In the genomic region with DNA sequence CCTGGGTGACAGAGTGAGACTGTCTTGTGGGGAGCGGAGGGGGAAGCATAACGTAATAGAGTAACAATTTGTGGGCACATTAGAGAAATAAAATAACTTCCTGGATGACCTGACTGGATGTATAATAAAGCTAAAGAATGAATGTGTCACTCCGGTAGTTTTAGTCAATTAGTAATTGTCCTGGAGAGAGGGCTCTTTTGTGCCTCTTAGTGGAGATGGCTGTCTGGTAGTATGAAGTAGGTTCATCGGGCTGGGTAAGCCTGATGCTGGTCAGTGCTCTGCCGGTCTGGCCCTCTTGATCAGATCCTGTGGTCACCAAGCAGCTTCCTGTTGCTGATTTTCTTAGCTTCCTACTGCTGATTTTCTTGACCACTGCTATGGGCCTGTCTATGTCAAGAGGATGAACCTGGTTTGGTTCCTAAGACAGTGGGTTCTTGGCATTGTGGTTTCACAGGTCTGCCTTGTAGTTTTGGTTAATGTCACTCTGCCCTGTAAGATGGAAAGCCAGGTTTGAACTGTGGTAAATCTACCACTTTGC, we compare ENCODE assay signal across 10 cellular contexts. TPM values are rescaled to one million over a fixed set of nuclear protein-coding genes. Genes with fewer than 3 reads are reported as not detected.
DNase-seq lines count a peak whose midpoint lies in the region; ATAC-seq and FAIRE-seq lines count a peak whose summit lies in the region.
"Had no signal": no experiment of that assay in that cellular context is flagged by ENCODE, and none has a peak within 500 bp of the region (broad histone marks: within the 10 kb centered on the region; RNA-seq: fewer than 3 reads in every experiment).

No MANE protein-coding gene starts in this region.

- peak; percentile 67 for ATAC-seq in activated naive CD8-positive, alpha-beta T cell treated with anti-CD3 and anti-CD28 coated beads, Interleukin-2, amount 10 ng/mL, durations not matched to agents 7 days and 5 days (ENCODE audit: low read depth)
- peak; percentile 48 for ATAC-seq in HG03196 (IDR thresholded peaks at IDR 0.05; ENCODE audit: unreplicated experiment)

- H3K36me3 Mint-ChIP-seq in activated naive CD8-positive, alpha-beta T cell treated with anti-CD3 and anti-CD28 coated beads, Interleukin-2, amount 10 ng/mL, durations not matched to agents 7 days and 5 days: peaks cover 31% of the 10 kb centered on the region
- peaks cover 19% of the 10 kb centered on the region for H3K36me3 Mint-ChIP-seq in activated naive CD8-positive, alpha-beta T cell treated with anti-CD3 and anti-CD28 coated beads for 36 hours
- H3K36me3 Mint-ChIP-seq in activated T-helper 1 cell treated with anti-CD3 and anti-CD28 coated beads, Interleukin-12 subunit alpha, Interleukin-12 subunit beta, Interleukin-2, Interleukin-4 antibody, amounts not matched to agents 30 ng/mL and 10 ng/mL and 1 ng/mL, durations not matched to agents 14 hours and 24 hours and 36 hours (ENCODE audit: low read depth): peaks cover 17% of the 10 kb centered on the region

- H3K4me3 Mint-ChIP-seq in activated naive CD8-positive, alpha-beta T cell treated with anti-CD3 and anti-CD28 coated beads, Interleukin-2, amount 10 ng/mL, durations not matched to agents 7 days and 5 days: no peak overlapping the region
- no peak overlapping the region for H3K4me3 Mint-ChIP-seq in activated naive CD8-positive, alpha-beta T cell treated with anti-CD3 and anti-CD28 coated beads for 36 hours
- H3K4me3 Mint-ChIP-seq in activated T-helper 1 cell treated with anti-CD3 and anti-CD28 coated beads, Interleukin-12 subunit alpha, Interleukin-12 subunit beta, Interleukin-2, Interleukin-4 antibody, amounts not matched to agents 30 ng/mL and 10 ng/mL and 1 ng/mL, durations not matched to agents 14 hours and 24 hours and 36 hours: no peak overlapping the region
- H3K4me3 Mint-ChIP-seq: dendritic cell treated with granulocyte-macrophage colony-stimulating factor and Interleukin-4, amounts not matched to agents 40 ng/mL and 50 ng/mL, for 4 days had no signal

- no peak for DNase-seq in activated naive CD8-positive, alpha-beta T cell treated with anti-CD3 and anti-CD28 coated beads, Interleukin-2, amount 10 ng/mL, durations not matched to agents 7 days and 5 days
- DNase-seq in activated naive CD8-positive, alpha-beta T cell treated with anti-CD3 and anti-CD28 coated beads for 36 hours: no peak
- DNase-seq in dermis blood vessel endothelial cell: peak; percentile 67
- no peak for DNase-seq in ACHN
- no peak for DNase-seq in effector CD4-positive, alpha-beta T cell
- no peak for DNase-seq in activated T-helper 1 cell treated with anti-CD3 and anti-CD28 coated beads, Interleukin-12 subunit alpha, Interleukin-12 subunit beta, Interleukin-2, Interleukin-4 antibody, amounts not matched to agents 30 ng/mL and 10 ng/mL and 1 ng/mL, durations not matched to agents 14 hours and 24 hours and 36 hours (ENCODE audit: low spot score)
- DNase-seq in HTR-8/SVneo (ENCODE audit: insufficient read length, low spot score): no peak
- DNase-seq: occipital lobe had no signal

- POLR2A ChIA-PET in activated naive CD8-positive, alpha-beta T cell treated with anti-CD3 and anti-CD28 coated beads, Interleukin-2, amount 10 ng/mL, durations not matched to agents 7 days and 5 days (lab: Charles Lee): interaction anchor here (0.7 kb wide), 1 partner anchor 572 kb away, joined by 6 read pairs; no protein-coding TSS in a partner anchor

- H3K27ac Mint-ChIP-seq in activated naive CD8-positive, alpha-beta T cell treated with anti-CD3 and anti-CD28 coated beads, Interleukin-2, amount 10 ng/mL, durations not matched to agents 7 days and 5 days: peak overlapping the region; percentile 36
- H3K27ac Mint-ChIP-seq in activated naive CD8-positive, alpha-beta T cell treated with anti-CD3 and anti-CD28 coated beads for 36 hours: no peak overlapping the region
- H3K27ac Mint-ChIP-seq in activated T-helper 1 cell treated with anti-CD3 and anti-CD28 coated beads, Interleukin-12 subunit alpha, Interleukin-12 subunit beta, Interleukin-2, Interleukin-4 antibody, amounts not matched to agents 30 ng/mL and 10 ng/mL and 1 ng/mL, durations not matched to agents 14 hours and 24 hours and 36 hours: no peak overlapping the region
- H3K27ac Mint-ChIP-seq: dendritic cell treated with granulocyte-macrophage colony-stimulating factor and Interleukin-4, amounts not matched to agents 40 ng/mL and 50 ng/mL, for 4 days had no signal

- peaks cover 25% of the 10 kb centered on the region for H3K4me1 Mint-ChIP-seq in activated naive CD8-positive, alpha-beta T cell treated with anti-CD3 and anti-CD28 coated beads, Interleukin-2, amount 10 ng/mL, durations not matched to agents 7 days and 5 days
- H3K4me1 Mint-ChIP-seq in activated naive CD8-positive, alpha-beta T cell treated with anti-CD3 and anti-CD28 coated beads for 36 hours: peaks cover 17% of the 10 kb centered on the region
- H3K4me1 Mint-ChIP-seq in activated T-helper 1 cell treated with anti-CD3 and anti-CD28 coated beads, Interleukin-12 subunit alpha, Interleukin-12 subunit beta, Interleukin-2, Interleukin-4 antibody, amounts not matched to agents 30 ng/mL and 10 ng/mL and 1 ng/mL, durations not matched to agents 14 hours and 24 hours and 36 hours (ENCODE audit: low read depth): peaks cover 28% of the 10 kb centered on the region

- no peak for FAIRE-seq in HTR-8/SVneo (lab: Jason Lieb, UNC)

- in situ Hi-C loops in ACHN (cut with HindIII; ENCODE audit: low pct_ligation_motif_present, low pct_unique_long_range_greater_than_20kb, low sequenced_read_pairs): no loop called here

- H3K9me3 Mint-ChIP-seq in activated naive CD8-positive, alpha-beta T cell treated with anti-CD3 and anti-CD28 coated beads, Interleukin-2, amount 10 ng/mL, durations not matched to agents 7 days and 5 days: no peaks in the 10 kb centered on the region
- H3K9me3 Mint-ChIP-seq in activated naive CD8-positive, alpha-beta T cell treated with anti-CD3 and anti-CD28 coated beads for 36 hours: no peaks in the 10 kb centered on the region
- no peaks in the 10 kb centered on the region for H3K9me3 Mint-ChIP-seq in activated T-helper 1 cell treated with anti-CD3 and anti-CD28 coated beads, Interleukin-12 subunit alpha, Interleukin-12 subunit beta, Interleukin-2, Interleukin-4 antibody, amounts not matched to agents 30 ng/mL and 10 ng/mL and 1 ng/mL, durations not matched to agents 14 hours and 24 hours and 36 hours
- H3K9me3 Mint-ChIP-seq: dendritic cell treated with granulocyte-macrophage colony-stimulating factor and Interleukin-4, amounts not matched to agents 40 ng/mL and 50 ng/mL, for 4 days had no signal

- no peaks in the 10 kb centered on the region for H3K27me3 Mint-ChIP-seq in activated naive CD8-positive, alpha-beta T cell treated with anti-CD3 and anti-CD28 coated beads, Interleukin-2, amount 10 ng/mL, durations not matched to agents 7 days and 5 days
- no peaks in the 10 kb centered on the region for H3K27me3 Mint-ChIP-seq in activated naive CD8-positive, alpha-beta T cell treated with anti-CD3 and anti-CD28 coated beads for 36 hours
- no peaks in the 10 kb centered on the region for H3K27me3 Mint-ChIP-seq in activated T-helper 1 cell treated with anti-CD3 and anti-CD28 coated beads, Interleukin-12 subunit alpha, Interleukin-12 subunit beta, Interleukin-2, Interleukin-4 antibody, amounts not matched to agents 30 ng/mL and 10 ng/mL and 1 ng/mL, durations not matched to agents 14 hours and 24 hours and 36 hours (ENCODE audit: insufficient read depth)
- H3K27me3 Mint-ChIP-seq: dendritic cell treated with granulocyte-macrophage colony-stimulating factor and Interleukin-4, amounts not matched to agents 40 ng/mL and 50 ng/mL, for 4 days had no signal

- intact Hi-C loops in activated T-helper 1 cell treated with anti-CD3 and anti-CD28 coated beads, Interleukin-12 subunit alpha, Interleukin-12 subunit beta, Interleukin-2, Interleukin-4 antibody, amounts not matched to agents 30 ng/mL and 10 ng/mL and 1 ng/mL, durations not matched to agents 14 hours and 24 hours and 36 hours (cut with micrococcal nuclease): no loop called here

RNA-seq across cellular contexts. Expression of gene ZRANB1, which starts 34.1 kb away (rescaled TPM):
- total RNA-seq in activated naive CD8-positive, alpha-beta T cell treated with anti-CD3 and anti-CD28 coated beads, Interleukin-2, amount 10 ng/mL, durations not matched to agents 7 days and 5 days: 10 to 100 TPM; 15.3 to 15.8 TPM
- 10 to 100 TPM; 11.5 to 12.6 TPM for total RNA-seq in activated naive CD8-positive, alpha-beta T cell treated with anti-CD3 and anti-CD28 coated beads for 36 hours
- total RNA-seq in dermis blood vessel endothelial cell: 22.2 and 25.4 TPM in 2 replicates
- total RNA-seq in activated T-helper 1 cell treated with anti-CD3 and anti-CD28 coated beads, Interleukin-12 subunit alpha, Interleukin-12 subunit beta, Interleukin-2, Interleukin-4 antibody, amounts not matched to agents 30 ng/mL and 10 ng/mL and 1 ng/mL, durations not matched to agents 14 hours and 24 hours and 36 hours: 15.8 and 16.0 TPM in 2 replicates
